10 cellular contexts compared by ENCODE assay signal in the genomic region with DNA sequence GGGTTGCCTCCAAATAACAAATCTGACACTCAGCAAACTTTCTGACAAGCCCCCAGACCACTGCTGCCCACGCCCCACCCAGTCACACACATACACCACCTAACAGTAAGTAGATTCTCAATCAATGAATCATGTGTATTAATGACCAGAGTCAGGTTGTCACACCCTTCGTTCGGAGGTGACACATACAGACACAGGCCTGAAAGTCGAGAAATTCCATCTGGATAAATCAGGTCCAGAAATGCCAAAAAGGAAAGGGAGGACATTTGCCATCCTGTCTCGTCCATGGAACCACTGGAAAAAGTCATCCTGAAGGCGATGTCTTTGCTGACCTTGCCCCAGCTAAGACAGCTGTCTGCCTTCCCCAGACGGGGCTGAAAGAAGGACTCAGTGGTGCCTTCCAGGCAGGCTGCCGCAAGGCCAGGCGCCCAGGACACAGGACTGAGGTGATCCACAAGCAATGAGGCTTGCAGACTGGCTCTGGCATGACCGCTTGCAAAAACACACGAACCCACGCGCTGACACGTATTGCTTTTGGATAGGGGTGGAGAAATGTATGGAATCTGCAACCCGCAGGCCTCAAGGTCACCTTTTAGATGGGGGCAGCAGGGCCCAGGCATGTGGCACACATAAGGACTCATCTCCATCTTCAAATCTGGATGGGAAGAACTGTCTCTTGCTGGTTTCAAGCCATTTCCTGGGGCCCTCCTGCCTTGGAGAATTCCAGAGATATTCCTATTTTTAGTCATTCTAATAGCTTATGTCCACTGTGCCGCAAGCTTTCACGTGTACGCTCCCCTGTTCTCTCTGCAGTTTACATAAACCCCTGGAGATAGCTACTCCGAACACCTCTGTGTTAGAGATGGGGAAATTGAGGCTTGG. TPM values are rescaled to one million over a fixed set of nuclear protein-coding genes. Genes with fewer than 3 reads are reported as not detected.
A peak's percentile ranks its signal among the peaks of the same experiment; 100 is the strongest.
DNase-seq lines count a peak whose midpoint lies in the region; ATAC-seq and TF ChIP-seq lines count a peak whose summit lies in the region.
"Had no signal": no experiment of that assay in that cellular context is flagged by ENCODE, and none has a peak within 500 bp of the region (broad histone marks: within the 10 kb centered on the region; RNA-seq: fewer than 3 reads in every experiment).

No MANE protein-coding gene starts in this region.

- TF ChIP-seq POLR2A in esophagus muscularis mucosa (IDR thresholded peaks at IDR 0.05; ENCODE audit: low read depth): no peak

- peak; percentile 94 for DNase-seq in ELR (ENCODE audit: low read depth)
- no peak for DNase-seq in esophagus muscularis mucosa (ENCODE audit: extremely low spot score)
- no peak for DNase-seq in psoas muscle
- DNase-seq in NCI-H2196 treated with DMSO at 0.1 percent for 48 hours (lab: John Stamatoyannopoulos, UW; ENCODE audit: unreplicated experiment): no peak
- no peak for DNase-seq in DMS 273 (lab: John Stamatoyannopoulos, UW; ENCODE audit: unreplicated experiment)
- DNase-seq in UCSD-AML1 (lab: John Stamatoyannopoulos, UW; ENCODE audit: unreplicated experiment): no peak
- no peak for DNase-seq in NOMO-1 treated with DMSO at 0.1 percent for 48 hours (lab: John Stamatoyannopoulos, UW; ENCODE audit: unreplicated experiment)
- DNase-seq: NCI-H2227 treated with DMSO at 0.1 percent for 48 hours; stimulated activated CD4-positive, alpha-beta T cell treated with anti-CD3 and anti-CD28 coated beads, Interleukin-4, amount 100 ng/mL, for 1 hour had no signal

- H2AFZ ChIP-seq in SU-DHL-6 (ENCODE audit: low read depth, low read length, severe bottlenecking): no peak overlapping the region

- intact Hi-C loops in esophagus muscularis mucosa (cut with DNase I) (no loop called here), psoas muscle (cut with DNase I) (no loop called here)

- peaks cover 3% of the 10 kb centered on the region; the same call in 1 of the 2 replicates for H4K20me1 ChIP-seq in SU-DHL-6 (ENCODE audit: low read depth, low read length)

- no peaks in the 10 kb centered on the region for H3K36me3 ChIP-seq in SU-DHL-6 (ENCODE audit: low read length)
- H3K36me3 ChIP-seq in esophagus muscularis mucosa: no peaks in the 10 kb centered on the region
- no peaks in the 10 kb centered on the region for H3K36me3 ChIP-seq in psoas muscle (ENCODE audit: insufficient read depth in 1 of 2, low read depth in 1 of 2)

- no peak for TF ChIP-seq EP300 in esophagus muscularis mucosa (IDR thresholded peaks at IDR 0.05)

- H3K9me2 ChIP-seq in SU-DHL-6 (replicated peaks; ENCODE audit: insufficient read depth, low read length): no peaks in the 10 kb centered on the region

- H3K27me3 ChIP-seq in SU-DHL-6 (ENCODE audit: low read length) (no peaks in the 10 kb centered on the region), esophagus muscularis mucosa (no peaks in the 10 kb centered on the region), psoas muscle (ENCODE audit: insufficient read depth in 3 of 3, low read length in 2 of 3) (no peaks in the 10 kb centered on the region)

- H3K4me1 ChIP-seq in esophagus muscularis mucosa (peaks cover 22 to 60% (median 44%) of the 10 kb centered on the region in 4 donors), psoas muscle (peaks cover 36% of the 10 kb centered on the region)

- no peak overlapping the region for H3K9ac ChIP-seq in SU-DHL-6 (ENCODE audit: low read length)

- H3K79me2 ChIP-seq in SU-DHL-6 (ENCODE audit: insufficient read depth, low read length): peaks cover 70% of the 10 kb centered on the region

- H3K4me3 ChIP-seq in SU-DHL-6 (ENCODE audit: insufficient read depth, low read length, poor library complexity, severe bottlenecking) (no peak overlapping the region), esophagus muscularis mucosa (no peak overlapping the region), psoas muscle (no peak overlapping the region)

- peaks cover 10% of the 10 kb centered on the region; the same call in 1 of the 2 replicates for H3F3A ChIP-seq in SU-DHL-6 (ENCODE audit: insufficient read depth)

- no peaks in the 10 kb centered on the region for H3K9me3 ChIP-seq in SU-DHL-6 (ENCODE audit: insufficient read depth, low read length)
- H3K9me3 ChIP-seq in esophagus muscularis mucosa: peaks cover 0 to 4% (median 0%) of the 10 kb centered on the region in 4 donors
- H3K9me3 ChIP-seq in psoas muscle: no peaks in the 10 kb centered on the region

- peak overlapping the region; percentile 89; the same call in 1 of the 2 replicates for H3K27ac ChIP-seq in SU-DHL-6 (ENCODE audit: low read depth, low read length)
- peak overlapping the region; percentile 6 to 73 (median 66) for H3K27ac ChIP-seq in esophagus muscularis mucosa (replicated peaks in 1 of 4)
- H3K27ac ChIP-seq in psoas muscle: peak overlapping the region; percentile 63

- H3K4me2 ChIP-seq in SU-DHL-6 (ENCODE audit: low read depth, low read length, poor library complexity, severe bottlenecking): peak overlapping the region; percentile 73

- peak; percentile 39 to 68 (median 62) for ATAC-seq in psoas muscle

- TF ChIP-seq CTCF in SU-DHL-6 (IDR thresholded peaks at IDR 0.05; ENCODE audit: insufficient read depth, low read length, poor library complexity, severe bottlenecking): no peak
- no peak for TF ChIP-seq CTCF in esophagus muscularis mucosa (IDR thresholded peaks at IDR 0.05)
- no peak for TF ChIP-seq CTCF in psoas muscle (IDR thresholded peaks at IDR 0.05)

- WGBS in esophagus muscularis mucosa: 85% methylated on average over 19 of the region's 19 CpGs
- 73 to 84% (median 78%) methylated on average over 19 of the region's 19 CpGs for WGBS in psoas muscle, 3 donors

RNA-seq across cellular contexts. Expression of a gene that starts 9.0 kb away (rescaled TPM):
- total RNA-seq in esophagus muscularis mucosa: 10 to 100 TPM in 3 of 4 donors, 1 to 10 TPM in 1; 8.8 to 15.6 (median 13.0) TPM
- 1 to 10 TPM in 3 of 4 donors, under 1 TPM in 1; 0.64 to 3.1 (median 2.1) TPM for total RNA-seq in psoas muscle
- polyA plus RNA-seq in psoas muscle: under 1 TPM; 0.18 to 0.64 (median 0.48) TPM
